In genomic region chr7:67788689-67789088, GRCh38 we compare ENCODE assay signal across 16 cellular contexts.
DNase-seq lines count a peak whose midpoint lies in the region; ATAC-seq, FAIRE-seq and TF ChIP-seq lines count a peak whose summit lies in the region.
"Had no signal": no experiment of that assay in that cellular context is flagged by ENCODE, and none has a peak within 500 bp of the region (broad histone marks: within the 10 kb centered on the region; RNA-seq: fewer than 3 reads in every experiment).

No MANE protein-coding gene starts in this region.

- H3K27me3 ChIP-seq in A673 (replicated peaks; ENCODE audit: insufficient read depth, low read depth, low read length, poor library complexity) = no peaks in the 10 kb centered on the region
- no peaks in the 10 kb centered on the region; the same call in 1 of the 2 replicates for H3K27me3 ChIP-seq in H9 (ENCODE audit: insufficient read depth, low read length)
- H3K27me3 ChIP-seq in K562 (ENCODE audit: control insufficient read depth in 2 of 2, insufficient read depth in 2 of 2, low read length in 2 of 2) = peaks cover 0 to 20% of the 10 kb centered on the region in 2 experiments; a peak in 1 of 5 replicates
- no peaks in the 10 kb centered on the region for H3K27me3 ChIP-seq in liver (ENCODE audit: control insufficient read depth in 4 of 4, insufficient read depth in 4 of 4, low read length in 3 of 4)
- no peaks in the 10 kb centered on the region for H3K27me3 ChIP-seq in trophoblast cell (ENCODE audit: insufficient read depth, low read length)
- no peaks in the 10 kb centered on the region for H3K27me3 ChIP-seq in Caco-2 (replicated peaks; ENCODE audit: control insufficient read depth, insufficient read depth, low read length)
- H3K27me3 ChIP-seq: ovary had no signal

- H3K27ac ChIP-seq in A673 (ENCODE audit: low read depth, low read length, poor library complexity, severe bottlenecking) (no peak overlapping the region), H9 (ENCODE audit: insufficient read length, low read depth, low read length) (no peak overlapping the region), K562 (ENCODE audit: extremely low read depth, low read depth, low read length) (no peak overlapping the region), liver (ENCODE audit: low read depth in 1 of 2, low read length in 2 of 2) (no peak overlapping the region), trophoblast cell (ENCODE audit: low read depth, low read length) (no peak overlapping the region)
- H3K27ac ChIP-seq: breast epithelium, left lung, ovary had no signal

- no peak overlapping the region for H4K12ac ChIP-seq in trophoblast cell (ENCODE audit: low read depth, low read length)

- H4K91ac ChIP-seq in H9 (ENCODE audit: insufficient read length, low read depth, low read length) (no peak overlapping the region), trophoblast cell (ENCODE audit: low read depth, low read length) (no peak overlapping the region)

- H3T11ph ChIP-seq in H9 (ENCODE audit: low read length) = no peak overlapping the region

- H3K4me1 ChIP-seq in A673 (ENCODE audit: insufficient read depth, low read length, poor library complexity, severe bottlenecking) (no peaks in the 10 kb centered on the region), H9 (ENCODE audit: insufficient read depth, low read length) (no peaks in the 10 kb centered on the region), K562 (replicated peaks in 1 of 2; ENCODE audit: control insufficient read depth in 2 of 2, insufficient read depth in 2 of 2, low read length in 2 of 2) (no peaks in the 10 kb centered on the region), liver (ENCODE audit: control insufficient read depth in 4 of 4, insufficient read depth in 4 of 4, low read length in 3 of 4) (no peaks in the 10 kb centered on the region), trophoblast cell (ENCODE audit: control insufficient read depth in 1 of 2, insufficient read depth in 2 of 2, low read length in 2 of 2) (no peaks in the 10 kb centered on the region), Caco-2 (no peaks in the 10 kb centered on the region)
- H3K4me1 ChIP-seq: breast epithelium, left lung had no signal

- H3K18ac ChIP-seq in H9 (ENCODE audit: insufficient read length, low read depth, low read length) (no peak overlapping the region), trophoblast cell (ENCODE audit: low read length) (no peak overlapping the region)

- H3K4me1 Mint-ChIP-seq in H9 = peaks cover 4 to 6% of the 10 kb centered on the region in 2 experiments; a peak in 3 of 4 replicates
- no peaks in the 10 kb centered on the region for H3K4me1 Mint-ChIP-seq in Caco-2 (ENCODE audit: low read depth, unreplicated experiment)
- H3K4me1 Mint-ChIP-seq: CD8-positive, alpha-beta memory T cell had no signal

- no CpG with 5 or more reads among the region's 10 CpGs for WGBS in H9 (ENCODE audit: extremely low coverage, insufficient read length, low lambda C conversion rate)
- under 1% methylated on average over 10 of the region's 10 CpGs for WGBS in K562 (ENCODE audit: insufficient coverage, low coverage, missing lambda C conversion rate)
- 54% methylated on average over 10 of the region's 10 CpGs for WGBS in liver
- WGBS in trophoblast cell (ENCODE audit: extremely low coverage, insufficient coverage, insufficient read length) = no CpG with 5 or more reads among the region's 10 CpGs

- H3K4me3 ChIP-seq in A673 (ENCODE audit: low read depth, low read length, poor library complexity, severe bottlenecking) (no peak overlapping the region), K562 (no peak overlapping the region), liver (ENCODE audit: low read depth in 1 of 3, low read length in 3 of 3) (no peak overlapping the region), trophoblast cell (ENCODE audit: low read depth, low read length) (no peak overlapping the region), Caco-2 (ENCODE audit: low read depth, low read length) (no peak overlapping the region)
- H3K4me3 ChIP-seq: breast epithelium, left lung, ovary had no signal

- H3K9me3 ChIP-seq in A673 (ENCODE audit: low read depth, low read length, poor library complexity, severe bottlenecking) = no peaks in the 10 kb centered on the region
- H3K9me3 ChIP-seq in H9 (ENCODE audit: control insufficient read depth, low read depth, low read length) = no peaks in the 10 kb centered on the region
- no peaks in the 10 kb centered on the region for H3K9me3 ChIP-seq in K562 (replicated peaks; ENCODE audit: control insufficient read depth, insufficient read depth, low read depth, low read length)
- no peaks in the 10 kb centered on the region for H3K9me3 ChIP-seq in liver (ENCODE audit: control insufficient read depth in 4 of 4, low read length in 3 of 4)
- H3K9me3 ChIP-seq in trophoblast cell (ENCODE audit: insufficient read depth, low read depth, low read length) = no peaks in the 10 kb centered on the region
- no peaks in the 10 kb centered on the region for H3K9me3 ChIP-seq in Caco-2
- H3K9me3 ChIP-seq: breast epithelium, ovary had no signal

- H3K23ac ChIP-seq in H9 (ENCODE audit: insufficient read length, low read depth, low read length) = no peak overlapping the region
- H3K23ac ChIP-seq in trophoblast cell (ENCODE audit: low read length) = no peak overlapping the region

- H3K14ac ChIP-seq in H9 (ENCODE audit: insufficient read depth, low read length) (no peak overlapping the region), trophoblast cell (ENCODE audit: low read length) (no peak overlapping the region)

- no peak overlapping the region for H2BK5ac ChIP-seq in H9 (ENCODE audit: insufficient read length, low read length)
- H2BK5ac ChIP-seq in trophoblast cell (ENCODE audit: low read depth, low read length, poor library complexity) = no peak overlapping the region

- POLR2A ChIA-PET in A673 (lab: Charles Lee; ENCODE audit: low non-redundant PET) (no interaction called here), K562 (lab: Yijun Ruan, JAX) (interaction anchor here (0.9 kb wide), 1 partner anchor 27 kb away, joined by 3 read pairs; no protein-coding TSS in a partner anchor), Caco-2 (lab: Charles Lee) (no interaction called here)

- H3K27ac Mint-ChIP-seq in H9 (peak overlapping the region in 1 of 3 experiments; percentile 55; a peak in 1 of 7 replicates), Caco-2 (ENCODE audit: unreplicated experiment) (no peak overlapping the region)

- no peaks in the 10 kb centered on the region for H3K79me2 ChIP-seq in H9 (ENCODE audit: insufficient read depth, low read length)
- H3K79me2 ChIP-seq in K562 (ENCODE audit: control insufficient read depth, insufficient read depth, low read length) = no peaks in the 10 kb centered on the region
- no peaks in the 10 kb centered on the region for H3K79me2 ChIP-seq in trophoblast cell (ENCODE audit: control insufficient read depth, insufficient read depth, low read length, poor library complexity)

- BruUV-seq in A673 (replicated peaks; lab: Mats Ljungman, UMichigan) (no TSS peak), K562 (replicated peaks; lab: Mats Ljungman, UMichigan) (no TSS peak), Caco-2 (replicated peaks; lab: Mats Ljungman, UMichigan) (no TSS peak)

- peak; percentile 49 for DNase-seq in A673 (ENCODE audit: low spot score)
- no peak for DNase-seq in H9
- peak; percentile 6 to 28 (median 25) for DNase-seq in K562 (ENCODE audit: extremely low read depth in 1 of 4, low spot score in 3 of 4)
- DNase-seq in trophoblast cell = no peak
- DNase-seq in Caco-2 = no peak
- no peak for DNase-seq in NCI-H187 (lab: John Stamatoyannopoulos, UW)
- DNase-seq in GOT3 (lab: John Stamatoyannopoulos, UW) = no peak
- DNase-seq: CD8-positive, alpha-beta memory T cell; left lung; MV-4-11; stimulated activated CD4-positive, alpha-beta T cell treated with anti-CD3 and anti-CD28 coated beads, Interleukin-4, amount 100 ng/mL, for 4 hours had no signal

- H3K36me3 Mint-ChIP-seq in H9 (ENCODE audit: insufficient read depth in 1 of 3, low read depth in 3 of 3) (no peaks in the 10 kb centered on the region), Caco-2 (ENCODE audit: insufficient read depth, unreplicated experiment) (peaks cover 5% of the 10 kb centered on the region)
- H3K36me3 Mint-ChIP-seq: CD8-positive, alpha-beta memory T cell had no signal

- no peak for TF ChIP-seq RAD21 in K562 (CRISPR knock-in tag; conservative IDR thresholded peaks at IDR 0.05 in 1 of 2, IDR thresholded peaks at IDR 0.05 in 1 of 2)
- TF ChIP-seq RAD21 in liver (IDR thresholded peaks at IDR 0.05) = peak; percentile 83 to 84

- no peak for TF ChIP-seq POLR2A in K562 (conservative IDR thresholded peaks at IDR 0.05)

- no peak overlapping the region for H2BK15ac ChIP-seq in H9 (ENCODE audit: low read depth, low read length)

- H3K4ac ChIP-seq in H9 (ENCODE audit: low read depth, low read length) (no peak overlapping the region), trophoblast cell (ENCODE audit: low read depth, low read length) (no peak overlapping the region)

- no peak overlapping the region for H2BK20ac ChIP-seq in H9 (ENCODE audit: low read depth, low read length, poor library complexity, severe bottlenecking)

- in situ Hi-C loops in K562 (cut with MboI) = no loop called here

- no peaks in the 10 kb centered on the region for H3K23me2 ChIP-seq in H9 (ENCODE audit: insufficient read length, low read depth, low read length, poor library complexity, severe bottlenecking)

- H4K20me1 ChIP-seq in H9 (ENCODE audit: control insufficient read depth, insufficient read depth, insufficient read length) = no peaks in the 10 kb centered on the region
- H4K20me1 ChIP-seq in K562 (replicated peaks; ENCODE audit: control insufficient read depth, insufficient read depth, low read length) = no peaks in the 10 kb centered on the region; the same call in 1 of the 2 replicates

- intact Hi-C loops in A673 (cut with micrococcal nuclease; ENCODE audit: unreplicated experiment) = loop anchor here (5.0 to 10.0 kb wide), 3 partner anchors 161 to 414 kb away; no protein-coding TSS in a partner anchor
- intact Hi-C loops in K562 (cut with micrococcal nuclease) = no loop called here
- intact Hi-C loops in Caco-2 (cut with micrococcal nuclease; ENCODE audit: unreplicated experiment) = no loop called here

- ATAC-seq in K562 = peak; percentile 42; the same call in 1 of the 3 replicates
- ATAC-seq: esophagus mucosa, HCT116, left lung had no signal

- H2AFZ ChIP-seq in H9 (ENCODE audit: low read length) (no peak overlapping the region), K562 (ENCODE audit: low read depth, low read length) (no peak overlapping the region), trophoblast cell (ENCODE audit: insufficient read depth, low read length, poor library complexity) (no peak overlapping the region)

- TF ChIP-seq CTCF in A673 (conservative IDR thresholded peaks at IDR 0.05; ENCODE audit: low read depth, low read length) (peak; percentile 73), H9 (conservative IDR thresholded peaks at IDR 0.05) (peak; percentile 84), K562 (IDR thresholded peaks at IDR 0.05 in 2 of 3, conservative IDR thresholded peaks at IDR 0.05 in 1 of 3; ENCODE audit: insufficient read depth in 2 of 3, low read depth in 1 of 3, low read length in 3 of 3) (peak; percentile 35 to 58 (median 55); a peak in 5 of 6 replicates), liver (IDR thresholded peaks at IDR 0.05; ENCODE audit: low read depth, low read length, missing input control) (peak; percentile 59), Caco-2 (IDR thresholded peaks at IDR 0.05; ENCODE audit: insufficient read depth in 1 of 2, low read depth in 1 of 2, low read length in 1 of 2, severe bottlenecking in 1 of 2, unreplicated experiment in 1 of 2) (peak in 1 of 2 experiments; percentile 14)

- H3K4me3 Mint-ChIP-seq in H9 (no peak overlapping the region), Caco-2 (ENCODE audit: unreplicated experiment) (no peak overlapping the region)
- H3K4me3 Mint-ChIP-seq: CD8-positive, alpha-beta memory T cell had no signal

- TF ChIP-seq EP300 in K562 (IDR thresholded peaks at IDR 0.05; ENCODE audit: low read length) = no peak

- FAIRE-seq in K562 (lab: Jason Lieb, UNC) = no peak

- H3K9me3 Mint-ChIP-seq in H9 = no peaks in the 10 kb centered on the region; a peak in 3 of 5 replicates
- no peaks in the 10 kb centered on the region for H3K9me3 Mint-ChIP-seq in Caco-2 (ENCODE audit: unreplicated experiment)

- H2BK120ac ChIP-seq in H9 (ENCODE audit: low read depth, low read length, poor library complexity, severe bottlenecking) (no peak overlapping the region), trophoblast cell (ENCODE audit: insufficient read depth, low read length, poor library complexity) (no peak overlapping the region)

- no peaks in the 10 kb centered on the region for H3K9me1 ChIP-seq in K562 (ENCODE audit: control insufficient read depth, insufficient read depth, low read length)

- H3K27me3 Mint-ChIP-seq in H9 (ENCODE audit: low read depth) (peaks cover 2% of the 10 kb centered on the region), Caco-2 (ENCODE audit: insufficient read depth, unreplicated experiment) (peaks cover 8% of the 10 kb centered on the region)

- H4K5ac ChIP-seq in H9 (ENCODE audit: insufficient read length, low read depth, low read length) = no peak overlapping the region

- H4K8ac ChIP-seq in H9 (replicated peaks; ENCODE audit: insufficient read length, low read depth, low read length) (no peak overlapping the region), trophoblast cell (ENCODE audit: low read depth, low read length) (no peak overlapping the region)

- CTCF ChIA-PET in A673 (lab: Charles Lee) (interaction anchor here (0.5 to 0.9 kb wide), 3 partner anchors 48 to 1679 kb away, joined by 3 to 5 read pairs (median 4); no protein-coding TSS in a partner anchor), K562 (lab: Yijun Ruan, JAX; ENCODE audit: low intra/inter-chr PET ratio) (no interaction called here), Caco-2 (lab: Charles Lee) (no interaction called here)

- no peaks in the 10 kb centered on the region for H3K79me1 ChIP-seq in H9 (ENCODE audit: insufficient read depth, low read depth, low read length, poor library complexity, severe bottlenecking)
- H3K79me1 ChIP-seq in trophoblast cell (ENCODE audit: low read length) = peaks cover 1% of the 10 kb centered on the region

- H3K9ac ChIP-seq in H9 (ENCODE audit: extremely low read depth, insufficient read length, low read length) = no peak overlapping the region
- no peak overlapping the region for H3K9ac ChIP-seq in K562 (ENCODE audit: insufficient read depth in 1 of 2, low read depth in 2 of 2, low read length in 2 of 2)
- H3K9ac ChIP-seq in liver (ENCODE audit: low read depth in 1 of 2, low read length in 2 of 2) = no peak overlapping the region
- H3K9ac ChIP-seq in trophoblast cell (ENCODE audit: low read length) = no peak overlapping the region

- no peak overlapping the region for H3K4me2 ChIP-seq in H9 (ENCODE audit: insufficient read depth, insufficient read length, low read length)
- no peak overlapping the region for H3K4me2 ChIP-seq in K562 (ENCODE audit: insufficient read depth, low read length)
- H3K4me2 ChIP-seq in trophoblast cell (ENCODE audit: low read length) = no peak overlapping the region

- H2BK12ac ChIP-seq in H9 (ENCODE audit: insufficient read length, low read depth, low read length) (no peak overlapping the region), trophoblast cell (ENCODE audit: low read length) (no peak overlapping the region)

- H3K36me3 ChIP-seq in A673 (ENCODE audit: insufficient read depth, low read length, poor library complexity, severe bottlenecking) = no peaks in the 10 kb centered on the region
- no peaks in the 10 kb centered on the region for H3K36me3 ChIP-seq in K562 (ENCODE audit: control insufficient read depth, insufficient read depth, low read length)
- no peaks in the 10 kb centered on the region for H3K36me3 ChIP-seq in liver (ENCODE audit: control insufficient read depth in 4 of 4, insufficient read depth in 3 of 4, low read depth in 1 of 4, low read length in 3 of 4)
- no peaks in the 10 kb centered on the region for H3K36me3 ChIP-seq in trophoblast cell (ENCODE audit: control insufficient read depth in 1 of 2, insufficient read depth in 2 of 2, low read length in 2 of 2)
- no peaks in the 10 kb centered on the region for H3K36me3 ChIP-seq in Caco-2 (ENCODE audit: control insufficient read depth, insufficient read depth, low read length)
- H3K36me3 ChIP-seq: breast epithelium, left lung, ovary had no signal

- H3K56ac ChIP-seq in H9 (ENCODE audit: insufficient read length, low read depth, low read length) = no peak overlapping the region

- H2AK5ac ChIP-seq in H9 (ENCODE audit: insufficient read length, low read length) (no peak overlapping the region), trophoblast cell (ENCODE audit: low read length) (no peak overlapping the region)

Comparison
In these comparisons a context has a peak if more than half of its experiments do, and no peak if none do; other contexts are left out.
1. DNase-seq: peak in A673 (single experiment) and K562 (4 of 4); none in H9 (single experiment), trophoblast cell (0 of 2), Caco-2 (0 of 2), NCI-H187 (0 of 2) and GOT3 (single experiment).